ENCODE assay signal across 26 cellular contexts in genomic region chr14:67538501-67538900, GRCh38. TPM values are rescaled to one million over a fixed set of nuclear protein-coding genes. Genes with fewer than 3 reads are reported as not detected.
A peak's percentile ranks its signal among the peaks of the same experiment; 100 is the strongest.
DNase-seq lines count a peak whose midpoint lies in the region; ATAC-seq, FAIRE-seq and TF ChIP-seq lines count a peak whose summit lies in the region.
"Had no signal": no experiment of that assay in that cellular context is flagged by ENCODE, and none has a peak within 500 bp of the region (broad histone marks: within the 10 kb centered on the region; RNA-seq: fewer than 3 reads in every experiment).

No MANE protein-coding gene starts in this region.

- peak; percentile 92 for FAIRE-seq in D721Med (lab: Jason Lieb, UNC)
- FAIRE-seq: GM12892 had no signal

- intact Hi-C loops in left ventricle myocardium superior (cut with micrococcal nuclease) = no loop called here

- TF ChIP-seq CTCF in D721Med (IDR thresholded peaks at IDR 0.05; ENCODE audit: insufficient read depth, missing control alignments) = no peak

- DNase-seq in D721Med (ENCODE audit: insufficient read length, low spot score) (no peak), NCI-H524 (lab: John Stamatoyannopoulos, UW) (peak; percentile 96 to 99), cerebellar cortex (ENCODE audit: low spot score) (peak; percentile 81), dedifferentiated amniotic fluid mesenchymal stem cell (ENCODE audit: extremely low spot score) (no peak), left ventricle myocardium superior (no peak)
- DNase-seq: activated CD4-positive, alpha-beta T cell treated with anti-CD3 and anti-CD28 coated beads for 36 hours; activated naive CD4-positive, alpha-beta T cell; activated T-cell treated with anti-CD3 and anti-CD28 coated beads, Interleukin-2, amount 50 U/mL, for 4 hours; heart right ventricle; IMR-90; mesendoderm; NCI-H1105; NCI-H2029; spleen; stimulated activated CD4-positive, alpha-beta T cell treated with anti-CD3 and anti-CD28 coated beads, Interleukin-2, amount 100 ng/mL, for 48 hours; T-helper 17 cell had no signal

- ATAC-seq in GM18858 (IDR thresholded peaks at IDR 0.05; ENCODE audit: unreplicated experiment) (no peak), left ventricle myocardium superior (no peak), GM18502 (IDR thresholded peaks at IDR 0.05; ENCODE audit: poor library complexity, unreplicated experiment) (no peak)
- ATAC-seq: activated CD4-positive, alpha-beta T cell treated with anti-CD3 and anti-CD28 coated beads for 36 hours; activated T-cell treated with anti-CD3 and anti-CD28 coated beads, Interleukin-2, amount 50 U/mL, for 4 hours; Panc1; stimulated activated effector memory CD8-positive, alpha-beta T cell treated with anti-CD3 and anti-CD28 coated beads, Interleukin-12 subunit alpha, Interleukin-12 subunit beta, amount 100 ng/mL, for 72 hours; T-helper 17 cell had no signal

- peak overlapping the region; percentile 98 for H3K27ac ChIP-seq in layer of hippocampus (ENCODE audit: low read depth, low read length)
- H3K27ac ChIP-seq: heart right ventricle, SJSA1, spleen, thoracic aorta had no signal

- H3K27me3 ChIP-seq in layer of hippocampus (ENCODE audit: control insufficient read depth, insufficient read depth, low read length) = no peaks in the 10 kb centered on the region

RNA-seq across cellular contexts. Expression of gene PLEKHH1, which starts 5.4 kb away (rescaled TPM):
- 5.5 TPM for total RNA-seq in left ventricle myocardium superior
- total RNA-seq: myocyte had no signal

RNA-seq across cellular contexts. Expression of gene TMEM229B, which starts 50.0 kb away (rescaled TPM):
- total RNA-seq in left ventricle myocardium superior = 2.2 TPM
- total RNA-seq: A673 had no signal

Comparison
In these comparisons a context has a peak if more than half of its experiments do, and no peak if none do; other contexts are left out.
1. DNase-seq: peak in NCI-H524 (2 of 2) and cerebellar cortex (single experiment); none in D721Med (single experiment), dedifferentiated amniotic fluid mesenchymal stem cell (single experiment) and left ventricle myocardium superior (single experiment).